ENCODE assay signal across 10 cellular contexts in the genomic region with DNA sequence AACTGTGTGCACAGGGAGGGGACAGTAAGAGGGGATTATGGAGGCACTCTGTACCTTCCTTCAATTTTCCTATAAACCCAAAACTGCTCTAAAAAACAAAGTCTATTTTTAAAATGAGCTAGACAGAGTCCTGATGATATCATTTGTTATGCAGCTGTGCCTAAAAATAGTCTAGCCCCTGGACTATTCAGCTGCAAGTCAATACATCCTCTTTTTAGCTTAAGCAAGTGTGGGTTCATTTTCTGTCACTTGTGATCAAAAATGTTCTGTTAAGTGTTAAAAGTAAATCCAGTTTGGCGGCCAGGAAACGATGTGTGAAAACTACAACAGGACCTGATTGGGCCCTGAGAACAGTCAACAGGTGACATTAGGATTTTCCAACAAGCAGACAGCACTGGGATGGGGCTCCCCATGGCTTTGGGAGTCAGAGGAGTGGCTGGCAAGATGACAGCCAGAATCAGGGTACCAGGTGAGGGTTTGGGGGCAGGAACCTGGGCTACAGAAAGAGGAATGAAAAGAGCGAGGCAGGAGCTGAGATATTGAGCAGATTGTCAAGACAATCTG. TPM values are rescaled to one million over a fixed set of nuclear protein-coding genes. Genes with fewer than 3 reads are reported as not detected.
DNase-seq lines count a peak whose midpoint lies in the region; ATAC-seq and TF ChIP-seq lines count a peak whose summit lies in the region.
"Had no signal": no experiment of that assay in that cellular context is flagged by ENCODE, and none has a peak within 500 bp of the region (broad histone marks: within the 10 kb centered on the region; RNA-seq: fewer than 3 reads in every experiment).

No MANE protein-coding gene starts in this region.

- H3K4me3 Mint-ChIP-seq in IgD-negative memory B cell: peak overlapping the region; percentile 53 to 88 (median 85)

- ATAC-seq in GM19351 (IDR thresholded peaks at IDR 0.05; ENCODE audit: unreplicated experiment) (peak; percentile 57), GM19324 (IDR thresholded peaks at IDR 0.05; ENCODE audit: low FRiP score, unreplicated experiment) (no peak)

- H3K9ac ChIP-seq in stomach smooth muscle (ENCODE audit: low read length in 2 of 2): no peak overlapping the region

- H3K4me3 ChIP-seq in coronary artery (no peak overlapping the region), stomach smooth muscle (ENCODE audit: low read length in 2 of 2) (peak overlapping the region; percentile 35 to 38)
- H3K4me3 ChIP-seq: cardiac muscle cell had no signal

- H3K36me3 ChIP-seq in stomach smooth muscle (ENCODE audit: control insufficient read depth in 2 of 2, insufficient read depth in 2 of 2, low read length in 2 of 2): no peaks in the 10 kb centered on the region
- H3K36me3 ChIP-seq: cardiac muscle cell had no signal

- DNase-seq in coronary artery (ENCODE audit: low spot score) (no peak), SKM-1 treated with dmso at 0.1 percent for 144 hours (lab: John Stamatoyannopoulos, UW; ENCODE audit: unreplicated experiment) (no peak), H4 (ENCODE audit: low spot score) (no peak)
- DNase-seq: activated CD4-positive, CD25-positive, alpha-beta regulatory T cell treated with anti-CD3 and anti-CD28 coated beads, Interleukin-2, amount 50 U/mL, for 72 hours; NCI-H446 had no signal

- H3K27me3 ChIP-seq in stomach smooth muscle (ENCODE audit: control insufficient read depth in 1 of 2, insufficient read depth in 2 of 2, low read length in 2 of 2): no peaks in the 10 kb centered on the region
- H3K27me3 ChIP-seq: cardiac muscle cell had no signal

- no peaks in the 10 kb centered on the region for H3K36me3 Mint-ChIP-seq in IgD-negative memory B cell

- TF ChIP-seq CTCF in coronary artery (IDR thresholded peaks at IDR 0.05): no peak

- H3K27ac ChIP-seq in coronary artery: peak overlapping the region; percentile 89
- H3K27ac ChIP-seq in stomach smooth muscle (ENCODE audit: low read length): peak overlapping the region; percentile 46
- H3K27ac ChIP-seq: cardiac muscle cell had no signal

- H3K27ac Mint-ChIP-seq in IgD-negative memory B cell: peak overlapping the region; percentile 94 to 99 (median 99)

- no peaks in the 10 kb centered on the region for H3K27me3 Mint-ChIP-seq in IgD-negative memory B cell

- no peaks in the 10 kb centered on the region for H3K9me3 ChIP-seq in stomach smooth muscle (ENCODE audit: control insufficient read depth in 2 of 2, low read length in 2 of 2)

- H3K9me3 Mint-ChIP-seq in IgD-negative memory B cell: peaks cover 0 to 2% (median 0%) of the 10 kb centered on the region in 3 donors

- peaks cover 47 to 85% (median 59%) of the 10 kb centered on the region in 3 donors for H3K4me1 Mint-ChIP-seq in IgD-negative memory B cell

- H3K4me1 ChIP-seq in stomach smooth muscle (ENCODE audit: control insufficient read depth, insufficient read depth, low read length): peaks cover 31% of the 10 kb centered on the region

RNA-seq across cellular contexts. Expression of gene FAM107B, which starts 33.9 kb away (rescaled TPM):
- 113 TPM for polyA plus RNA-seq in IgD-negative memory B cell
- total RNA-seq in H4 (2014; rRNA removed; shearing (Covaris generic)): 10.0 and 16.2 TPM in 2 replicates
